11 cellular contexts compared by ENCODE assay signal in the genomic region with DNA sequence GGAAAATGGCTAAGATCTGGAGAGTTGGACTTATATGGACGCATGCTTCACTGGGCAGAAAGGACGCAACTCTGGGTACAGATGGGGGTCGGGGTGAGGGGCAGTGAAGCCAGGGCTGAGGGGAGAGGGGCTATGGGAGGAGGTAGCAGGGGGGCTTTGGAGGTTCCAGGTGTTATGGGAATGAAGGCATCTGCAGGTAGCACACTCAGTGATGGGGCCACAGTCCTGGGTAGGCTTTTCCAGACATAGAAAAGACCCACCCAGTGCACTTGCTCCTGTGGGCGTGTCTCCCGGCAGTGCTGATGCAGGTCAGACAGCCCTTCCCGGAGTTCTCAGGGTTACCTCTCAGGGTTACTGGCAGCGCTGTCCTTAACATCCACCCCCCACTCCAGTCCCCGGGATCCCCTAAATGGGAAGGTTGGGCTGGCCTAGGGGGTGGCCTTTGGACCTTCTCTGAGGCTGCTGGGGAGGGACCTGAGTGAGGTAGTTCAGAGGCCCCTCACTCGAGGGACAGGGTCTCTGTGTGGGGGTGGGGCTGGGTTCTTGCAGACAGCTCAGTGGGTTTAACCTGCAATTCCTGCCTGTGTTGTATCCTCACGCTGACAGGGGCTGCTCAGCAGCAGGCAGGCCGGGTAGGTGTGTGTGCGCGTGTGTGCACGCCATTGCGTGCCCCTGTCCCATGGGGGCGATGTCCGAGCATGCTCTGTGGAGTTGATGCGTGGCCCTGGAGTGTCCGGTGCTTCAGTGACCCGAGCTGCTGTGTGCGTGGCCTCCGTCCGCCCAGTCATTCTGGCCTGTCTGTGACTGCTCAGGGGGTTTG. TPM values are rescaled to one million over a fixed set of nuclear protein-coding genes. Genes with fewer than 3 reads are reported as not detected.
A peak's percentile ranks its signal among the peaks of the same experiment; 100 is the strongest.
DNase-seq lines count a peak whose midpoint lies in the region; ATAC-seq and TF ChIP-seq lines count a peak whose summit lies in the region.
"Had no signal": no experiment of that assay in that cellular context is flagged by ENCODE, and none has a peak within 500 bp of the region (broad histone marks: within the 10 kb centered on the region; RNA-seq: fewer than 3 reads in every experiment).

No MANE protein-coding gene starts in this region.

- H3K4me1 ChIP-seq in neuronal stem cell (ENCODE audit: control insufficient read depth in 2 of 2, insufficient read depth in 1 of 2, low read depth in 1 of 2, low read length in 2 of 2), result peaks cover 2 to 13% of the 10 kb centered on the region in 2 donors

- H3K27ac ChIP-seq in neuronal stem cell (replicated peaks; ENCODE audit: low read length), result no peak overlapping the region
- H3K27ac ChIP-seq: epithelial cell of prostate had no signal

- ATAC-seq in GM19035 (IDR thresholded peaks at IDR 0.05; ENCODE audit: unreplicated experiment) (no peak), HG03439 (IDR thresholded peaks at IDR 0.05; ENCODE audit: unreplicated experiment) (no peak), HG03342 (IDR thresholded peaks at IDR 0.05; ENCODE audit: unreplicated experiment) (no peak), GM18858 (IDR thresholded peaks at IDR 0.05; ENCODE audit: unreplicated experiment) (no peak)

- H4K91ac ChIP-seq in neuronal stem cell (ENCODE audit: low read depth, low read length, poor library complexity), result no peak overlapping the region

- no peak overlapping the region for H2AK5ac ChIP-seq in neuronal stem cell (ENCODE audit: low read depth, low read length)

- H3K36me3 Mint-ChIP-seq in CD14-positive monocyte (peaks cover 0 to 55% of the 10 kb centered on the region in 2 donors), chondrocyte (ENCODE audit: low read depth) (peaks cover 32% of the 10 kb centered on the region)

- H3K79me1 ChIP-seq in neuronal stem cell (ENCODE audit: low read depth, low read length), result peaks cover 8% of the 10 kb centered on the region

- H3K27ac Mint-ChIP-seq in CD14-positive monocyte, result peak overlapping the region in 4 of 7 donors; percentile 4 to 84 (median 46)
- H3K27ac Mint-ChIP-seq in chondrocyte (ENCODE audit: unreplicated experiment), result no peak overlapping the region
- H3K27ac Mint-ChIP-seq: activated naive CD8-positive, alpha-beta T cell had no signal

- H3K27me3 ChIP-seq in H7 (ENCODE audit: control insufficient read depth, insufficient read depth, low read length) (no peaks in the 10 kb centered on the region), neuronal stem cell (ENCODE audit: control insufficient read depth in 3 of 3, insufficient read depth in 3 of 3, low read depth in 1 of 3, low read length in 3 of 3) (no peaks in the 10 kb centered on the region)

- H3K27me3 Mint-ChIP-seq in CD14-positive monocyte (ENCODE audit: low read depth in 3 of 3) (no peaks in the 10 kb centered on the region), chondrocyte (ENCODE audit: low read depth) (no peaks in the 10 kb centered on the region)
- H3K27me3 Mint-ChIP-seq: activated naive CD8-positive, alpha-beta T cell had no signal

- no peak overlapping the region for H3K14ac ChIP-seq in neuronal stem cell (ENCODE audit: low read length)

- no CpG with 5 or more reads among the region's 23 CpGs for WGBS in neuronal stem cell (ENCODE audit: extremely low coverage in 2 of 2, insufficient read length in 2 of 2, insufficient replicate concordance in 1 of 2), 2 donors

- H3K18ac ChIP-seq in neuronal stem cell (ENCODE audit: low read length), result no peak overlapping the region

- H2BK15ac ChIP-seq in neuronal stem cell (ENCODE audit: low read length), result no peak overlapping the region

- intact Hi-C loops in CD14-positive monocyte (cut with micrococcal nuclease), result no loop called here

- H2BK5ac ChIP-seq in neuronal stem cell (ENCODE audit: low read length), result no peak overlapping the region

- no peak for DNase-seq in CD14-positive monocyte (ENCODE audit: low spot score)
- DNase-seq in H7, result peak; percentile 82
- DNase-seq in chondrocyte (ENCODE audit: low spot score), result no peak
- no peak for DNase-seq in neuronal stem cell (ENCODE audit: low spot score)
- DNase-seq: activated CD4-positive, alpha-beta T cell treated with anti-CD3 and anti-CD28 coated beads, Interleukin-2, amount 50 U/mL, for 4 hours had no signal

- H3K9me3 Mint-ChIP-seq in CD14-positive monocyte (no peaks in the 10 kb centered on the region), chondrocyte (ENCODE audit: low read depth) (no peaks in the 10 kb centered on the region)

- H3K23ac ChIP-seq in neuronal stem cell (ENCODE audit: low read depth, low read length, poor library complexity), result peak overlapping the region; percentile 90

- H3K9me3 ChIP-seq in neuronal stem cell (replicated peaks in 1 of 2; ENCODE audit: control insufficient read depth in 2 of 2, insufficient read depth in 1 of 2, low read depth in 1 of 2, low read length in 2 of 2), result peaks cover 0 to 2% of the 10 kb centered on the region in 2 donors

- peak overlapping the region; percentile 54 for H3K9ac ChIP-seq in neuronal stem cell (ENCODE audit: low read depth, low read length, poor library complexity)

- H3K4me3 ChIP-seq in H7 (ENCODE audit: insufficient read depth, low read depth, low read length), result no peak overlapping the region
- H3K4me3 ChIP-seq in neuronal stem cell (ENCODE audit: low read length in 2 of 2), result no peak overlapping the region

- no peak overlapping the region for H2BK12ac ChIP-seq in neuronal stem cell (ENCODE audit: low read length)

- no peak for TF ChIP-seq CTCF in CD14-positive monocyte (IDR thresholded peaks at IDR 0.05)
- TF ChIP-seq CTCF in chondrocyte (IDR thresholded peaks at IDR 0.05), result peak; percentile 18

- H3K4me1 Mint-ChIP-seq in CD14-positive monocyte, result peaks cover 37% of the 10 kb centered on the region
- H3K4me1 Mint-ChIP-seq in chondrocyte (ENCODE audit: low read depth), result peaks cover 40% of the 10 kb centered on the region

- H2AFZ ChIP-seq in neuronal stem cell (ENCODE audit: low read length), result no peak overlapping the region

- no peak overlapping the region for H3K4me3 Mint-ChIP-seq in CD14-positive monocyte
- H3K4me3 Mint-ChIP-seq in chondrocyte (ENCODE audit: unreplicated experiment), result no peak overlapping the region
- H3K4me3 Mint-ChIP-seq: activated naive CD8-positive, alpha-beta T cell had no signal

- H3K36me3 ChIP-seq in H7 (replicated peaks; ENCODE audit: control insufficient read depth, insufficient read depth, low read length) (peaks cover 63% of the 10 kb centered on the region), neuronal stem cell (replicated peaks in 1 of 2; ENCODE audit: control insufficient read depth in 2 of 2, insufficient read depth in 2 of 2, low read length in 2 of 2) (peaks cover 48 to 89% of the 10 kb centered on the region in 2 donors)

- no peak overlapping the region for H3K4me2 ChIP-seq in neuronal stem cell (ENCODE audit: insufficient read depth, low read length, poor library complexity, severe bottlenecking)

- no peak overlapping the region for H3K4ac ChIP-seq in neuronal stem cell (ENCODE audit: low read length)

- H2BK120ac ChIP-seq in neuronal stem cell (ENCODE audit: low read depth, low read length), result no peak overlapping the region

- H4K8ac ChIP-seq in neuronal stem cell (ENCODE audit: low read depth, low read length), result no peak overlapping the region

RNA-seq across cellular contexts. Expression of gene ZYX, which starts 6.2 kb away (rescaled TPM):
- 100 to 1,000 TPM; 198 to 331 TPM for polyA plus RNA-seq in CD14-positive monocyte
- total RNA-seq in H7 (2014; rRNA removed; shearing (Covaris generic)), result 84.6 and 97.1 TPM in 2 replicates
- 241 to 386 TPM (median 384 TPM) in 3 replicates for total RNA-seq in chondrocyte
- 85.0 TPM for polyA plus RNA-seq in neuronal stem cell (2013, experiment 1 of 2)
- 85.7 TPM for polyA plus RNA-seq in neuronal stem cell (2013, experiment 2 of 2)

RNA-seq across cellular contexts. Expression of gene EPHA1, which starts 21.3 kb away (rescaled TPM):
- under 1 TPM in 1 of 2 donors, not detected in 1; 0.50 TPM for polyA plus RNA-seq in CD14-positive monocyte
- 176 and 189 TPM in 2 replicates for total RNA-seq in H7 (2014; rRNA removed; shearing (Covaris generic))
- total RNA-seq in chondrocyte, result not detected in 3 replicates
- 0.24 TPM for polyA plus RNA-seq in neuronal stem cell (2013, experiment 1 of 2)
- polyA plus RNA-seq in neuronal stem cell (2013, experiment 2 of 2), result 0.15 TPM

RNA-seq across cellular contexts. Expression of gene FAM131B, which starts 24.9 kb away (rescaled TPM):
- under 1 TPM in 1 of 2 donors, not detected in 1; 0.72 TPM for polyA plus RNA-seq in CD14-positive monocyte
- total RNA-seq in H7 (2014; rRNA removed; shearing (Covaris generic)), result 11.9 and 16.9 TPM in 2 replicates
- 3.0 to 4.0 TPM (median 3.1 TPM) in 3 replicates for total RNA-seq in chondrocyte
- 27.3 TPM for polyA plus RNA-seq in neuronal stem cell (2013, experiment 1 of 2)
- polyA plus RNA-seq in neuronal stem cell (2013, experiment 2 of 2), result 26.2 TPM

RNA-seq across cellular contexts. Expression of gene TAS2R60, which starts 55.9 kb away (rescaled TPM):
- polyA plus RNA-seq in CD14-positive monocyte, result not detected
- total RNA-seq in H7 (2014; rRNA removed; shearing (Covaris generic)), result not detected in 2 replicates
- not detected in 3 replicates for total RNA-seq in chondrocyte
- polyA plus RNA-seq in neuronal stem cell (2013, experiment 1 of 2), result not detected
- not detected for polyA plus RNA-seq in neuronal stem cell (2013, experiment 2 of 2)

Comparison
In these comparisons a context has a peak if more than half of its experiments do, and no peak if none do; other contexts are left out.
1. RNA of gene EPHA1, which starts 21.3 kb away (total RNA-seq): 176 to 189 TPM in H7; not detected in chondrocyte; every median in the first group is over 100 times any median in the second.